9 cellular contexts compared by ENCODE assay signal in the genomic region with DNA sequence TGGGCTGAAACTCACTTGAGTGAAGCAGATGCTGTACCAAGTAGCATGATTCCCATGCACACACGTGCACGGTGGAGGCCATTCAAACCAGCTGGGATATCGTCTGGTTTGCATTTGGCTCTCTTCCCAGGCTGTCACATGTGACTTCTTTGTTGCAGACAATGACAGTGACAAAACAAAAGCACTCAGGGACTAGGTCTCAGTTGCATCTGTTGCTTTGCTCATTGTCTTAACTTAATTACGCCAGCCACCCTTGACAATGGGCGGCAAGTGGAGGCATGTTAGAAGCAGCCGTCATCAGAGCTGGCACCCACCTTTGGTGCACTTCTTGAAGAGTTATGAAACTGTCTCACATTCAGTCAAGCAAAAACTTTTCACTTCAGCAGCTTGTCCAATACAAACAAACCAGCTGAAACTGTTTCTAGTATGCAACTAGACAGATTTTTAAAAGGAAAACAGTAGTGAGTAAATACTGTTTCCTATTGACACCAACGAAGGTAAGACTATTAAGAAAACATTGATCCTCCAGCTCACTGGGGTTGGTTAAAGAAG.
DNase-seq lines count a peak whose midpoint lies in the region; ATAC-seq, FAIRE-seq and TF ChIP-seq lines count a peak whose summit lies in the region.
"Had no signal": no experiment of that assay in that cellular context is flagged by ENCODE, and none has a peak within 500 bp of the region (broad histone marks: within the 10 kb centered on the region; RNA-seq: fewer than 3 reads in every experiment).

No MANE protein-coding gene starts in this region.

- no peak for FAIRE-seq in HepG2 (lab: Jason Lieb, UNC)

- no peak for TF ChIP-seq POLR2A in HepG2 (IDR thresholded peaks at IDR 0.05; ENCODE audit: insufficient read depth in 1 of 2, low read depth in 2 of 2, low read length in 2 of 2)

- POLR2A ChIA-PET in HepG2 (lab: Yijun Ruan, JAX): no interaction called here
- POLR2A ChIA-PET in CD8-positive, alpha-beta memory T cell (lab: Charles Lee): no interaction called here

- in situ Hi-C loops in HepG2 (cut with HindIII; ENCODE audit: extremely low pct_ligation_motif_present, low pct_unique_long_range_greater_than_20kb): no loop called here

- no peak overlapping the region for H3K9ac ChIP-seq in liver (ENCODE audit: low read depth in 1 of 2, low read length in 2 of 2)
- H3K9ac ChIP-seq in HepG2 (ENCODE audit: insufficient read depth, low read depth, low read length): no peak overlapping the region

- intact Hi-C loops in HepG2 (cut with micrococcal nuclease; ENCODE audit: unreplicated experiment): no loop called here
- intact Hi-C loops in upper lobe of right lung (cut with DNase I): no loop called here

- H3K79me2 ChIP-seq in HepG2 (ENCODE audit: insufficient read depth, low read length): no peaks in the 10 kb centered on the region

- no peak overlapping the region for H3K27ac Mint-ChIP-seq in CD8-positive, alpha-beta memory T cell

- DNase-seq in HepG2 (ENCODE audit: low spot score) (no peak), NCI-H510A treated with DMSO at 0.1 percent for 48 hours (lab: John Stamatoyannopoulos, UW) (peak; percentile 93), foreskin keratinocyte (peak; percentile 54 to 72), upper lobe of right lung (no peak), islet precursor cell (no peak)
- DNase-seq in CD8-positive, alpha-beta memory T cell: no peak

- peaks cover 0 to 21% (median 9%) of the 10 kb centered on the region in 4 donors for H3K36me3 ChIP-seq in liver (ENCODE audit: control insufficient read depth in 4 of 4, insufficient read depth in 3 of 4, low read depth in 1 of 4, low read length in 3 of 4)
- no peaks in the 10 kb centered on the region for H3K36me3 ChIP-seq in HepG2 (replicated peaks in 1 of 2; ENCODE audit: control insufficient read depth in 1 of 2, insufficient read depth in 2 of 2, low read length in 2 of 2)
- no peaks in the 10 kb centered on the region for H3K36me3 ChIP-seq in upper lobe of right lung
- H3K36me3 ChIP-seq in CD8-positive, alpha-beta memory T cell (ENCODE audit: insufficient read depth, low read length): no peaks in the 10 kb centered on the region
- H3K36me3 ChIP-seq: breast epithelium had no signal

- H3K36me3 Mint-ChIP-seq in CD8-positive, alpha-beta memory T cell: no peaks in the 10 kb centered on the region

- no peak for TF ChIP-seq CTCF in liver (IDR thresholded peaks at IDR 0.05; ENCODE audit: low read depth, low read length, missing input control)
- TF ChIP-seq CTCF in HepG2 (CRISPR knock-in tag; IDR thresholded peaks at IDR 0.05): no peak
- TF ChIP-seq CTCF in foreskin keratinocyte (conservative IDR thresholded peaks at IDR 0.05): no peak
- no peak for TF ChIP-seq CTCF in upper lobe of right lung (IDR thresholded peaks at IDR 0.05)

- BruUV-seq in HepG2 (replicated peaks; lab: Mats Ljungman, UMichigan): no TSS peak

- TF ChIP-seq EP300 in HepG2 (IDR thresholded peaks at IDR 0.05; ENCODE audit: low read depth in 2 of 2, low read length in 2 of 2) (no peak), HepG2 (CRISPR knock-in tag; IDR thresholded peaks at IDR 0.05; ENCODE audit: borderline replicate concordance) (no peak)

- H2AFZ ChIP-seq in HepG2 (ENCODE audit: low read length): no peak overlapping the region

- peaks cover 0 to 2% (median 0%) of the 10 kb centered on the region in 5 donors for H3K9me3 Mint-ChIP-seq in CD8-positive, alpha-beta memory T cell

- CTCF ChIA-PET in HepG2 (lab: Yijun Ruan, JAX; ENCODE audit: low intra/inter-chr PET ratio, low total read pairs): no interaction called here
- CTCF ChIA-PET in CD8-positive, alpha-beta memory T cell (lab: Charles Lee): no interaction called here

- no peak overlapping the region for H3K4me2 ChIP-seq in HepG2 (ENCODE audit: low read depth, low read length)

- H3K9me3 ChIP-seq in liver (ENCODE audit: control insufficient read depth in 4 of 4, low read length in 3 of 4): no peaks in the 10 kb centered on the region
- no peaks in the 10 kb centered on the region for H3K9me3 ChIP-seq in HepG2 (ENCODE audit: low read length)
- no peaks in the 10 kb centered on the region for H3K9me3 ChIP-seq in upper lobe of right lung
- H3K9me3 ChIP-seq in CD8-positive, alpha-beta memory T cell (ENCODE audit: low read length): no peaks in the 10 kb centered on the region
- H3K9me3 ChIP-seq: breast epithelium had no signal

- H3K27ac ChIP-seq in liver (ENCODE audit: low read depth in 1 of 2, low read length in 2 of 2) (no peak overlapping the region), HepG2 (ENCODE audit: extremely low read length, insufficient read depth, low read length) (no peak overlapping the region), foreskin keratinocyte (no peak overlapping the region), upper lobe of right lung (no peak overlapping the region)
- no peak overlapping the region for H3K27ac ChIP-seq in CD8-positive, alpha-beta memory T cell (ENCODE audit: low read depth, low read length)

- H3K27me3 ChIP-seq in liver (ENCODE audit: control insufficient read depth in 4 of 4, insufficient read depth in 4 of 4, low read length in 3 of 4) (no peaks in the 10 kb centered on the region), HepG2 (ENCODE audit: control insufficient read depth in 1 of 2, insufficient read depth in 2 of 2, low read length in 2 of 2) (no peaks in the 10 kb centered on the region; a peak in 1 of 5 replicates), foreskin keratinocyte (no peaks in the 10 kb centered on the region), upper lobe of right lung (no peaks in the 10 kb centered on the region)
- H3K27me3 ChIP-seq in CD8-positive, alpha-beta memory T cell (ENCODE audit: insufficient read depth, low read length, poor library complexity, severe bottlenecking): no peaks in the 10 kb centered on the region
- H3K27me3 ChIP-seq: breast epithelium had no signal

- no peak overlapping the region for H3K4me3 ChIP-seq in liver (ENCODE audit: low read depth in 1 of 3, low read length in 3 of 3)
- H3K4me3 ChIP-seq in HepG2 (replicated peaks in 1 of 3; ENCODE audit: insufficient read depth in 1 of 3, low read depth in 2 of 3, low read length in 3 of 3): no peak overlapping the region
- no peak overlapping the region for H3K4me3 ChIP-seq in upper lobe of right lung
- H3K4me3 ChIP-seq in CD8-positive, alpha-beta memory T cell (ENCODE audit: low read length): no peak overlapping the region
- H3K4me3 ChIP-seq: breast epithelium had no signal

- peaks cover 3 to 33% (median 14%) of the 10 kb centered on the region in 4 donors for H3K4me1 ChIP-seq in liver (ENCODE audit: control insufficient read depth in 4 of 4, insufficient read depth in 4 of 4, low read length in 3 of 4)
- no peaks in the 10 kb centered on the region for H3K4me1 ChIP-seq in HepG2 (ENCODE audit: insufficient read depth, low read length)
- H3K4me1 ChIP-seq in foreskin keratinocyte: no peaks in the 10 kb centered on the region
- H3K4me1 ChIP-seq in upper lobe of right lung: no peaks in the 10 kb centered on the region
- H3K4me1 ChIP-seq in CD8-positive, alpha-beta memory T cell (ENCODE audit: insufficient read depth, low read length): no peaks in the 10 kb centered on the region
- H3K4me1 ChIP-seq: breast epithelium had no signal

- peak in 1 of 2 donors; percentile 13 for TF ChIP-seq RAD21 in liver (IDR thresholded peaks at IDR 0.05)
- no peak for TF ChIP-seq RAD21 in HepG2 (CRISPR knock-in tag; IDR thresholded peaks at IDR 0.05)

- H4K20me1 ChIP-seq in HepG2 (ENCODE audit: insufficient read depth, low read length): no peaks in the 10 kb centered on the region

- H3K4me3 Mint-ChIP-seq in CD8-positive, alpha-beta memory T cell: no peak overlapping the region

- peaks cover 4 to 12% of the 10 kb centered on the region in 2 donors for H3K27me3 Mint-ChIP-seq in CD8-positive, alpha-beta memory T cell

- WGBS in liver: 34% methylated on average over 7 of the region's 7 CpGs
- WGBS in HepG2 (ENCODE audit: low lambda C conversion rate): 21% methylated on average over 7 of the region's 7 CpGs

- H3K4me1 Mint-ChIP-seq in CD8-positive, alpha-beta memory T cell: no peaks in the 10 kb centered on the region

- no peak for ATAC-seq in HepG2
- peak; percentile 84 for ATAC-seq in foreskin keratinocyte
- peak; percentile 46 for ATAC-seq in upper lobe of right lung
- ATAC-seq in activated CD4-positive, CD25-positive, alpha-beta regulatory T cell treated with anti-CD3 and anti-CD28 coated beads, Interleukin-2, amount 50 U/mL, for 24 hours: no peak

TF ChIP-seq in liver, 16 proteins besides CTCF, POLR2A, EP300 and RAD21 (continues in another document):
- TF ChIP-seq FOXA2 (IDR thresholded peaks at IDR 0.05) (peak; percentile 37), HNF4A (conservative IDR thresholded peaks at IDR 0.05) (peak in 1 of 2 donors; percentile 47), TAF1 (conservative IDR thresholded peaks at IDR 0.05) (no peak), GABPA (IDR thresholded peaks at IDR 0.05 in 1 of 2, conservative IDR thresholded peaks at IDR 0.05 in 1 of 2) (no peak), JUND (IDR thresholded peaks at IDR 0.05) (no peak), FOXA1 (IDR thresholded peaks at IDR 0.05) (peak; percentile 53)
- TF ChIP-seq, protein P1, sequence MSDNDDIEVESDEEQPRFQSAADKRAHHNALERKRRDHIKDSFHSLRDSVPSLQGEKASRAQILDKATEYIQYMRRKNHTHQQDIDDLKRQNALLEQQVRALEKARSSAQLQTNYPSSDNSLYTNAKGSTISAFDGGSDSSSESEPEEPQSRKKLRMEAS (IDR thresholded peaks at IDR 0.05): no peak

TF ChIP-seq in HepG2, 621 proteins besides CTCF, POLR2A, EP300 and RAD21:
- TF ChIP-seq SOX13 (IDR thresholded peaks at IDR 0.05) (no peak), SOX13 (CRISPR knock-in tag; conservative IDR thresholded peaks at IDR 0.05 in 1 of 2, IDR thresholded peaks at IDR 0.05 in 1 of 2) (0 out of 4 replicates have a peak, but pooled peaks of 1 of the 2 experiments have one; percentile 37), ESRRA (CRISPR knock-in tag; IDR thresholded peaks at IDR 0.05; ENCODE audit: low read depth) (no peak), HNF4G (IDR thresholded peaks at IDR 0.05; ENCODE audit: borderline replicate concordance, low read depth, low read length) (no peak), HNF4G (CRISPR knock-in tag; IDR thresholded peaks at IDR 0.05; ENCODE audit: borderline replicate concordance, low read depth) (no peak)

Comparison
In these comparisons a context has a peak if more than half of its experiments do, and no peak if none do; other contexts are left out.
1. ATAC-seq: peak in foreskin keratinocyte (single experiment) and upper lobe of right lung (single experiment); none in HepG2 (single experiment) and activated CD4-positive, CD25-positive, alpha-beta regulatory T cell treated with anti-CD3 and anti-CD28 coated beads, Interleukin-2, amount 50 U/mL, for 24 hours (0 of 2).
2. DNase-seq: peak in NCI-H510A treated with DMSO at 0.1 percent for 48 hours (single experiment) and foreskin keratinocyte (2 of 2); none in HepG2 (single experiment), upper lobe of right lung (single experiment), CD8-positive, alpha-beta memory T cell (0 of 5) and islet precursor cell (single experiment).